27 cellular contexts compared by ENCODE assay signal in the genomic region with DNA sequence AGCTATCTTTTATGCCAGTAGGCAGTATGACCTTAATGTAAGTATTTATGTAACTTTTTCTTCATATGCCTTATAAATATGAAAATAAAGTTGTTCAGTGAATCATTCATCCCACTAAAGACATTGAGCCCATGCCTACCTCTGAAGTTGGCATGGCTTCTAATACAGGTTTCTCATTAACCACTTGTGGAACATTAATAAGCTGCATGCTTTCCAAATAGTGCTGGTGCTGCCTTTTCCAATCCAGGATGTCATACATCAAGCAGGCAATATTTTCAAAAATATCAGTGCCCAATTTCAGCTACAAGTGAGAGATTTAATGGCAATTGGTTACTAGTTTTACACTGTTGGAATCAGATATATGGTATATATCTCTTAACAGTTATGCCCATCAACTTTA.
"Had no signal": no experiment of that assay in that cellular context is flagged by ENCODE, and none has a peak within 500 bp of the region (broad histone marks: within the 10 kb centered on the region; RNA-seq: fewer than 3 reads in every experiment).

No MANE protein-coding gene starts in this region.

- DNase-seq: naive thymus-derived CD8-positive, alpha-beta T cell; nephron progenitor cell; nucleus accumbens; posterior cingulate gyrus; psoas muscle; right cardiac atrium; right lobe of liver; sigmoid colon; small intestine; stimulated activated CD4-positive, alpha-beta T cell treated with anti-CD3 and anti-CD28 coated beads, Interleukin-15, amount 100 ng/mL, for 24 hours; stimulated activated CD4-positive, alpha-beta T cell treated with anti-CD3 and anti-CD28 coated beads, Interleukin-2, amount 100 ng/mL, for 24 hours; stimulated activated CD4-positive, alpha-beta T cell treated with anti-CD3 and anti-CD28 coated beads, Interleukin-2, amount 100 ng/mL, for 48 hours; stimulated activated CD4-positive, alpha-beta T cell treated with anti-CD3 and anti-CD28 coated beads, Interleukin-4, amount 100 ng/mL, for 24 hours; stimulated activated naive B cell treated with anti-CD40 and anti-IgM and Interleukin-4, amounts not matched to agents 10 μg/mL and 1 μg/mL and 100 μg/mL, for 72 hours; stimulated activated naive CD4-positive, alpha-beta T cell treated with Interleukin-2 at 50 U/mL for 16 hours; stimulated activated naive CD8-positive, alpha-beta T cell treated with anti-CD3 and anti-CD28 coated beads, Interleukin-15, amount 100 ng/mL, for 72 hours; substantia nigra; testis; tibial artery; transverse colon; upper lobe of right lung; uterus had no signal

- H3K9ac ChIP-seq: parathyroid adenoma had no signal

- H3K4me3 ChIP-seq: psoas muscle, right lobe of liver, sigmoid colon, suprapubic skin, testis, tibial artery, transverse colon, upper lobe of right lung, uterus had no signal

- H3K36me3 ChIP-seq: neutrophil, right lobe of liver, sigmoid colon, suprapubic skin, tibial artery, transverse colon, upper lobe of right lung, uterus had no signal

- H2AFZ ChIP-seq: parathyroid adenoma had no signal

- H3K27ac ChIP-seq: neutrophil, parathyroid adenoma, psoas muscle, right lobe of liver, sigmoid colon, suprapubic skin, testis, tibial artery, transverse colon, upper lobe of right lung, uterus had no signal

- H3K79me2 ChIP-seq: parathyroid adenoma had no signal

- H3K4me1 ChIP-seq: parathyroid adenoma, psoas muscle, right lobe of liver, sigmoid colon, suprapubic skin, testis, tibial artery, transverse colon, upper lobe of right lung, uterus had no signal

- FAIRE-seq: small intestine had no signal

- H3K9me3 ChIP-seq: neutrophil, psoas muscle, right lobe of liver, sigmoid colon, suprapubic skin, testis, tibial artery, transverse colon, upper lobe of right lung, uterus had no signal

- ATAC-seq: naive thymus-derived CD8-positive, alpha-beta T cell; natural killer cell treated with Interleukin-12 subunit alpha and Interleukin-12 subunit beta and Interleukin-15 and Interleukin-18, amount 100 ng/mL, for 72 hours; psoas muscle; right cardiac atrium; right lobe of liver; stimulated activated effector memory CD8-positive, alpha-beta T cell treated with anti-CD3 and anti-CD28 coated beads, Interleukin-12 subunit alpha, Interleukin-12 subunit beta, amount 100 ng/mL, for 72 hours; stimulated activated naive B cell treated with anti-CD40 and anti-IgM and Interleukin-4, amounts not matched to agents 10 μg/mL and 1 μg/mL and 100 μg/mL, for 72 hours; stimulated activated naive CD8-positive, alpha-beta T cell treated with anti-CD3 and anti-CD28 coated beads, Interleukin-15, amount 100 ng/mL, for 72 hours; upper lobe of right lung had no signal

- H3K27me3 ChIP-seq: neutrophil, right lobe of liver, sigmoid colon, suprapubic skin, testis, tibial artery, transverse colon, upper lobe of right lung, uterus had no signal
